ENCODE assay signal across 16 cellular contexts in the genomic region with DNA sequence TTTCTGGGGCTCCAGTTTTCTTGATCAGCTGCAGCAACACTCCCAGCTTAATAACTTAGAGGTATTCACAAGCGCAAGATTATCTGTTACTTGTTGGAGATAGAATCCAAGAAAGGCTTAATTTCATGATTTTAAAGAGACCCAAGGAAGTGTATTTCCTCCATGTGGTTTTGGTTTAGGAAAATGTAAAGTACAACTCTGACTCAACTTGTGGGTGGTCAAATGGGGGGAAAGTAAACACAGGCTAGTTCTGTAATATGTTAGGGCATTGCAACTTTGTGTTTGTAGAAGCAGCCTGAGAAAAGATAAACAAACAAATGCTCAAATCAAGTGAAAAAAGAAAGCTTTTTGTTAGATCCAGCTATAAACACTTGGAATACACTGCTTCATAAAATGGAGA.
DNase-seq lines count a peak whose midpoint lies in the region; ATAC-seq and TF ChIP-seq lines count a peak whose summit lies in the region.
"Had no signal": no experiment of that assay in that cellular context is flagged by ENCODE, and none has a peak within 500 bp of the region (broad histone marks: within the 10 kb centered on the region; RNA-seq: fewer than 3 reads in every experiment).

No MANE protein-coding gene starts in this region.

- H3K9me3 ChIP-seq in SJCRH30 (replicated peaks): peaks cover 7% of the 10 kb centered on the region

- no peak for TF ChIP-seq CTCF in fibroblast of mammary gland (conservative IDR thresholded peaks at IDR 0.05; ENCODE audit: control insufficient read depth, insufficient read depth, low read depth, low read length)
- TF ChIP-seq CTCF in GM10266 (IDR thresholded peaks at IDR 0.05; ENCODE audit: control insufficient read depth, insufficient read depth, low read depth, missing control alignments): no peak

- peak; percentile 48 for DNase-seq in ELR (ENCODE audit: low read depth)
- DNase-seq in SJCRH30: peak in 1 of 2 experiments; percentile 62
- DNase-seq in fibroblast of mammary gland (ENCODE audit: low read depth): peak; percentile 88
- peak; percentile 56 for DNase-seq in skeletal muscle cell (ENCODE audit: low read depth)
- DNase-seq in DMS79 treated with DMSO at 0.1 percent for 48 hours (lab: John Stamatoyannopoulos, UW): no peak
- DNase-seq in T-helper 9 cell: no peak
- DNase-seq in GM10266 (ENCODE audit: extremely low spot score): no peak
- DNase-seq: activated effector memory CD4-positive, alpha-beta T cell treated with anti-CD3 and anti-CD28 coated beads, Interleukin-2, amount 50 U/mL, for 16 hours; DMS79; KBM-7; NCI-H1436 treated with DMSO at 0.1 percent for 48 hours; NCI-H446; stimulated activated naive CD4-positive, alpha-beta T cell treated with Interleukin-2 at 50 U/mL for 16 hours had no signal

- H3K36me3 ChIP-seq in SJCRH30: no peaks in the 10 kb centered on the region
- H3K36me3 ChIP-seq: ascending aorta had no signal

- H3K4me1 ChIP-seq in SJCRH30: peaks cover 10% of the 10 kb centered on the region
- H3K4me1 ChIP-seq: ascending aorta had no signal

- H3K27me3 ChIP-seq in SJCRH30: no peaks in the 10 kb centered on the region
- H3K27me3 ChIP-seq: ascending aorta had no signal

- H3K27ac ChIP-seq in SJCRH30: peak overlapping the region; percentile 1; the same call in 1 of the 2 replicates
- H3K27ac ChIP-seq: ascending aorta, C4-2B had no signal

- no peak for ATAC-seq in GM18909 (IDR thresholded peaks at IDR 0.05; ENCODE audit: poor library complexity, unreplicated experiment)

- H3K4me3 ChIP-seq in SJCRH30 (no peak overlapping the region), fibroblast of mammary gland (ENCODE audit: control insufficient read depth, low read depth, low read length) (no peak overlapping the region), skeletal muscle cell (ENCODE audit: low read depth, low read length) (no peak overlapping the region)
- H3K4me3 ChIP-seq: ascending aorta had no signal

Comparison
In these comparisons a context has a peak if more than half of its experiments do, and no peak if none do; other contexts are left out.
1. DNase-seq: peak in ELR (single experiment), fibroblast of mammary gland (single experiment) and skeletal muscle cell (single experiment); none in DMS79 treated with DMSO at 0.1 percent for 48 hours (single experiment), T-helper 9 cell (single experiment) and GM10266 (single experiment).